In genomic region chr7:128916643-128916915, GRCh38 we compare ENCODE assay signal across 26 cellular contexts. TPM values are rescaled to one million over a fixed set of nuclear protein-coding genes. Genes with fewer than 3 reads are reported as not detected.
"Had no signal": no experiment of that assay in that cellular context is flagged by ENCODE, and none has a peak within 500 bp of the region (broad histone marks: within the 10 kb centered on the region; RNA-seq: fewer than 3 reads in every experiment).

No MANE protein-coding gene starts in this region.

- DNase-seq: activated CD4-positive, alpha-beta T cell treated with anti-CD3 and anti-CD28 coated beads for 36 hours; activated CD8-positive, alpha-beta memory T cell treated with anti-CD3 and anti-CD28 coated beads, Interleukin-2, amount 10 ng/mL, durations not matched to agents 7 days and 5 days; activated CD8-positive, alpha-beta T cell treated with anti-CD3 and anti-CD28 coated beads, Interleukin-2, amount 10 ng/mL, durations not matched to agents 7 days and 5 days; activated naive CD4-positive, alpha-beta T cell treated with anti-CD3 and anti-CD28 coated beads for 36 hours; activated T-cell treated with anti-CD3 and anti-CD28 coated beads, Interleukin-2, amount 50 U/mL, for 72 hours; dermis blood vessel endothelial cell; effector CD4-positive, alpha-beta T cell; esophagus squamous epithelium; foreskin melanocyte; heart right ventricle; kidney glomerular epithelial cell; mesendoderm; stimulated activated CD4-positive, alpha-beta T cell treated with anti-CD3 and anti-CD28 coated beads, Interleukin-1b, Interleukin-23, amount 100 ng/mL, for 48 hours; stimulated activated naive B cell treated with anti-CD40 and anti-IgM and Interleukin-4, amounts not matched to agents 10 μg/mL and 1 μg/mL and 100 μg/mL, for 72 hours; stomach; T-helper 17 cell; T1000; WERI-Rb-1 had no signal

- H3K36me3 ChIP-seq: esophagus squamous epithelium, heart right ventricle, stomach, tibial artery, WERI-Rb-1 had no signal

- H3K4me3 Mint-ChIP-seq: activated CD4-positive, alpha-beta T cell treated with anti-CD3 and anti-CD28 coated beads for 36 hours; activated CD8-positive, alpha-beta memory T cell treated with anti-CD3 and anti-CD28 coated beads, Interleukin-2, amount 10 ng/mL, durations not matched to agents 7 days and 5 days; activated CD8-positive, alpha-beta T cell treated with anti-CD3 and anti-CD28 coated beads, Interleukin-2, amount 10 ng/mL, durations not matched to agents 7 days and 5 days; activated naive CD4-positive, alpha-beta T cell treated with anti-CD3 and anti-CD28 coated beads for 36 hours; central memory CD8-positive, alpha-beta T cell; natural killer cell treated with Interleukin-12 subunit alpha and Interleukin-12 subunit beta and Interleukin-15 and Interleukin-18, amount 100 ng/mL, for 72 hours; T-helper 17 cell had no signal

- H3K36me3 Mint-ChIP-seq: activated CD8-positive, alpha-beta memory T cell treated with anti-CD3 and anti-CD28 coated beads, Interleukin-2, amount 10 ng/mL, durations not matched to agents 7 days and 5 days; natural killer cell treated with Interleukin-12 subunit alpha and Interleukin-12 subunit beta and Interleukin-15 and Interleukin-18, amount 100 ng/mL, for 72 hours; stimulated activated naive B cell treated with anti-CD40 and anti-IgM and Interleukin-4, amounts not matched to agents 10 μg/mL and 1 μg/mL and 100 μg/mL, for 72 hours had no signal

- H3K4me3 ChIP-seq: lung, smooth muscle cell had no signal

- H3K27ac ChIP-seq: epithelial cell of prostate, esophagus squamous epithelium, heart right ventricle, stomach, tibial artery, WERI-Rb-1 had no signal

- H3K27ac Mint-ChIP-seq: activated CD4-positive, alpha-beta T cell treated with anti-CD3 and anti-CD28 coated beads for 36 hours; activated CD8-positive, alpha-beta memory T cell treated with anti-CD3 and anti-CD28 coated beads, Interleukin-2, amount 10 ng/mL, durations not matched to agents 7 days and 5 days; activated CD8-positive, alpha-beta T cell treated with anti-CD3 and anti-CD28 coated beads, Interleukin-2, amount 10 ng/mL, durations not matched to agents 7 days and 5 days; activated naive CD4-positive, alpha-beta T cell treated with anti-CD3 and anti-CD28 coated beads for 36 hours; activated T-cell treated with anti-CD3 and anti-CD28 coated beads, Interleukin-2, amount 50 U/mL, for 72 hours; natural killer cell treated with Interleukin-12 subunit alpha and Interleukin-12 subunit beta and Interleukin-15 and Interleukin-18, amount 100 ng/mL, for 72 hours; progenitor cell of endocrine pancreas; stimulated activated naive B cell treated with anti-CD40 and anti-IgM and Interleukin-4, amounts not matched to agents 10 μg/mL and 1 μg/mL and 100 μg/mL, for 72 hours; T-helper 17 cell had no signal

- H3K9me3 Mint-ChIP-seq: activated naive CD4-positive, alpha-beta T cell treated with anti-CD3 and anti-CD28 coated beads for 36 hours; activated T-cell treated with anti-CD3 and anti-CD28 coated beads, Interleukin-2, amount 50 U/mL, for 72 hours; central memory CD8-positive, alpha-beta T cell; natural killer cell treated with Interleukin-12 subunit alpha and Interleukin-12 subunit beta and Interleukin-15 and Interleukin-18, amount 100 ng/mL, for 72 hours; stimulated activated naive B cell treated with anti-CD40 and anti-IgM and Interleukin-4, amounts not matched to agents 10 μg/mL and 1 μg/mL and 100 μg/mL, for 72 hours had no signal

- H3K9me3 ChIP-seq: esophagus squamous epithelium, heart right ventricle, stomach, tibial artery had no signal

RNA-seq across cellular contexts. Expression of gene KCP, which starts 6.1 kb away (rescaled TPM):
- total RNA-seq: activated CD4-positive, alpha-beta T cell treated with anti-CD3 and anti-CD28 coated beads for 36 hours; activated naive CD4-positive, alpha-beta T cell treated with anti-CD3 and anti-CD28 coated beads for 36 hours had no signal

RNA-seq across cellular contexts. Expression of gene IRF5, which starts 21.1 kb away (rescaled TPM):
- total RNA-seq: glomerular endothelial cell had no signal
